4 cellular contexts compared by ENCODE assay signal in genomic region chr1:146059148-146059547, GRCh38. TPM values are rescaled to one million over a fixed set of nuclear protein-coding genes. Genes with fewer than 3 reads are reported as not detected.
"Had no signal": no experiment of that assay in that cellular context is flagged by ENCODE, and none has a peak within 500 bp of the region (broad histone marks: within the 10 kb centered on the region; RNA-seq: fewer than 3 reads in every experiment).

No MANE protein-coding gene starts in this region.

RNA-seq across cellular contexts. Expression of gene HJV, which starts 37.6 kb away (rescaled TPM):
- total RNA-seq: HT1080, NCI-H460, SK-MEL-5, T-cell had no signal
